ENCODE assay signal across 9 cellular contexts in genomic region chr4:120977435-120977997, GRCh38. TPM values are rescaled to one million over a fixed set of nuclear protein-coding genes. Genes with fewer than 3 reads are reported as not detected.
DNase-seq lines count a peak whose midpoint lies in the region; ATAC-seq and TF ChIP-seq lines count a peak whose summit lies in the region.
"Had no signal": no experiment of that assay in that cellular context is flagged by ENCODE, and none has a peak within 500 bp of the region (broad histone marks: within the 10 kb centered on the region; RNA-seq: fewer than 3 reads in every experiment).

No MANE protein-coding gene starts in this region.

- H3K4me3 Mint-ChIP-seq in natural killer cell treated with Interleukin-12 subunit alpha and Interleukin-12 subunit beta and Interleukin-15 and Interleukin-18, amount 100 ng/mL, for 72 hours = no peak overlapping the region
- H3K4me3 Mint-ChIP-seq: activated B cell treated with CpG ODN at 0.5 μM for 24 hours had no signal

- H3K9me2 ChIP-seq in DOHH2 (replicated peaks; ENCODE audit: control insufficient read depth, low read length) (no peaks in the 10 kb centered on the region), SK-N-SH (no peaks in the 10 kb centered on the region)

- peaks cover 7 to 8% of the 10 kb centered on the region in 2 donors for H3K27me3 Mint-ChIP-seq in natural killer cell treated with Interleukin-12 subunit alpha and Interleukin-12 subunit beta and Interleukin-15 and Interleukin-18, amount 100 ng/mL, for 72 hours
- H3K27me3 Mint-ChIP-seq: activated B cell treated with CpG ODN at 0.5 μM for 24 hours had no signal

- peak; percentile 65 for TF ChIP-seq RAD21 in SK-N-SH (IDR thresholded peaks at IDR 0.05; ENCODE audit: low read length)

- no peaks in the 10 kb centered on the region for H3K4me1 Mint-ChIP-seq in natural killer cell treated with Interleukin-12 subunit alpha and Interleukin-12 subunit beta and Interleukin-15 and Interleukin-18, amount 100 ng/mL, for 72 hours (ENCODE audit: low read depth in 2 of 2)
- H3K4me1 Mint-ChIP-seq: activated B cell treated with CpG ODN at 0.5 μM for 24 hours had no signal

- no peak for TF ChIP-seq EP300 in SK-N-SH (IDR thresholded peaks at IDR 0.05; ENCODE audit: borderline replicate concordance in 1 of 2, low read depth in 1 of 2, low read length in 1 of 2)

- TF ChIP-seq CTCF in DOHH2 (IDR thresholded peaks at IDR 0.05; ENCODE audit: low read depth, low read length, poor library complexity, severe bottlenecking) = peak; percentile 57
- TF ChIP-seq CTCF in SK-N-SH (IDR thresholded peaks at IDR 0.05) = peak; percentile 65
- TF ChIP-seq CTCF in foreskin keratinocyte (conservative IDR thresholded peaks at IDR 0.05) = peak; percentile 56
- TF ChIP-seq CTCF in tibial artery (IDR thresholded peaks at IDR 0.05) = peak; percentile 24 to 28

- no peaks in the 10 kb centered on the region for H3K79me2 ChIP-seq in DOHH2 (ENCODE audit: control insufficient read depth, low read length)
- H3K79me2 ChIP-seq in SK-N-SH (ENCODE audit: insufficient read depth) = no peaks in the 10 kb centered on the region

- H3K4me2 ChIP-seq in DOHH2 (ENCODE audit: low read length) (no peak overlapping the region), SK-N-SH (no peak overlapping the region)

- H3K36me3 Mint-ChIP-seq in natural killer cell treated with Interleukin-12 subunit alpha and Interleukin-12 subunit beta and Interleukin-15 and Interleukin-18, amount 100 ng/mL, for 72 hours = no peaks in the 10 kb centered on the region

- H3K27ac Mint-ChIP-seq in natural killer cell treated with Interleukin-12 subunit alpha and Interleukin-12 subunit beta and Interleukin-15 and Interleukin-18, amount 100 ng/mL, for 72 hours = no peak overlapping the region
- H3K27ac Mint-ChIP-seq: activated B cell treated with CpG ODN at 0.5 μM for 24 hours had no signal

- H4K20me1 ChIP-seq in DOHH2 (ENCODE audit: control insufficient read depth, insufficient read depth, low read depth, low read length) (no peaks in the 10 kb centered on the region), SK-N-SH (ENCODE audit: insufficient read depth) (no peaks in the 10 kb centered on the region)

- H3K27ac ChIP-seq in DOHH2 (ENCODE audit: low read depth, low read length) (no peak overlapping the region), SK-N-SH (ENCODE audit: low read depth in 2 of 2, low read length in 1 of 2) (no peak overlapping the region), foreskin keratinocyte (no peak overlapping the region), tibial artery (no peak overlapping the region), substantia nigra (ENCODE audit: low read depth, low read length, poor library complexity, severe bottlenecking) (no peak overlapping the region)

- no peaks in the 10 kb centered on the region for H3K9me3 Mint-ChIP-seq in natural killer cell treated with Interleukin-12 subunit alpha and Interleukin-12 subunit beta and Interleukin-15 and Interleukin-18, amount 100 ng/mL, for 72 hours
- H3K9me3 Mint-ChIP-seq: activated B cell treated with CpG ODN at 0.5 μM for 24 hours had no signal

- intact Hi-C loops in tibial artery (cut with DNase I; ENCODE audit: low total_unique reads) = no loop called here

- H3K4me1 ChIP-seq in DOHH2 (ENCODE audit: control insufficient read depth, low read length) (no peaks in the 10 kb centered on the region), SK-N-SH (ENCODE audit: control insufficient read depth in 1 of 2, insufficient read depth in 2 of 2, low read depth in 1 of 2, low read length in 1 of 2) (no peaks in the 10 kb centered on the region), foreskin keratinocyte (no peaks in the 10 kb centered on the region), tibial artery (no peaks in the 10 kb centered on the region)

- H3K36me3 ChIP-seq in DOHH2 (ENCODE audit: control insufficient read depth, low read length) (no peaks in the 10 kb centered on the region), SK-N-SH (replicated peaks in 1 of 2; ENCODE audit: control insufficient read depth in 1 of 2, insufficient read depth in 2 of 2, low read length in 1 of 2) (no peaks in the 10 kb centered on the region), tibial artery (no peaks in the 10 kb centered on the region)

- CTCF ChIA-PET in SK-N-SH (lab: Yijun Ruan, JAX) = interaction anchor here (0.7 to 1.4 kb wide), 14 partner anchors 9 to 822 kb away, joined by 3 to 10 read pairs (median 4); no protein-coding TSS in a partner anchor

- H3F3A ChIP-seq in DOHH2 (ENCODE audit: control insufficient read depth, insufficient read depth) (no peaks in the 10 kb centered on the region), SK-N-SH (replicated peaks; ENCODE audit: insufficient read depth) (no peaks in the 10 kb centered on the region)

- 50% methylated on average over 2 of the region's 2 CpGs for WGBS in SK-N-SH (ENCODE audit: low lambda C conversion rate)

- no peak overlapping the region for H3K9ac ChIP-seq in SK-N-SH

- H3K9me3 ChIP-seq in DOHH2 (ENCODE audit: control insufficient read depth, insufficient read depth, low read length) = no peaks in the 10 kb centered on the region
- no peaks in the 10 kb centered on the region for H3K9me3 ChIP-seq in SK-N-SH
- no peaks in the 10 kb centered on the region for H3K9me3 ChIP-seq in tibial artery

- peak; percentile 3 for DNase-seq in GM19238 (ENCODE audit: insufficient read length, low spot score)
- peak; percentile 15 for DNase-seq in SK-N-SH
- peak; percentile 23 to 51 for DNase-seq in foreskin keratinocyte
- no peak for DNase-seq in tibial artery
- no peak for DNase-seq in substantia nigra (lab: John Stamatoyannopoulos, UW)
- no peak for DNase-seq in natural killer cell treated with Interleukin-12 subunit alpha and Interleukin-12 subunit beta and Interleukin-15 and Interleukin-18, amount 100 ng/mL, for 72 hours (ENCODE audit: low spot score)
- DNase-seq: activated B cell treated with CpG ODN at 0.5 μM for 24 hours had no signal

- no peaks in the 10 kb centered on the region for H3K27me3 ChIP-seq in DOHH2 (ENCODE audit: control insufficient read depth, low read length)
- H3K27me3 ChIP-seq in SK-N-SH (ENCODE audit: insufficient read depth) = no peaks in the 10 kb centered on the region
- no peaks in the 10 kb centered on the region for H3K27me3 ChIP-seq in foreskin keratinocyte
- H3K27me3 ChIP-seq in tibial artery = no peaks in the 10 kb centered on the region

- POLR2A ChIA-PET in SK-N-SH (lab: Yijun Ruan, JAX) = no interaction called here

- H3K4me3 ChIP-seq in DOHH2 (ENCODE audit: low read length) (no peak overlapping the region), SK-N-SH (ENCODE audit: low read depth in 2 of 2, low read length in 1 of 2) (no peak overlapping the region), tibial artery (no peak overlapping the region)

- ATAC-seq in HG03342 (IDR thresholded peaks at IDR 0.05; ENCODE audit: unreplicated experiment) (peak; percentile 85), foreskin keratinocyte (peak; percentile 88)
- no peak for ATAC-seq in natural killer cell treated with Interleukin-12 subunit alpha and Interleukin-12 subunit beta and Interleukin-15 and Interleukin-18, amount 100 ng/mL, for 72 hours

- H2AFZ ChIP-seq in SK-N-SH (ENCODE audit: low read depth) = no peak overlapping the region

TF ChIP-seq in SK-N-SH, 30 proteins besides CTCF, POLR2A, EP300 and RAD21:
- TF ChIP-seq SMC3 (IDR thresholded peaks at IDR 0.05; ENCODE audit: low read depth, low read length) (peak; percentile 27; the same call in 1 of the 2 replicates), FOSL2 (IDR thresholded peaks at IDR 0.05; ENCODE audit: borderline replicate concordance, low read depth) (no peak)

RNA-seq across cellular contexts. Expression of gene PRDM5, which starts 55.0 kb away (rescaled TPM):
- polyA plus RNA-seq in SK-N-SH (2012; rRNA removed) (3.8 and 5.4 TPM in 2 replicates), foreskin keratinocyte (2.1 and 2.2 TPM in 2 replicates)
- 3.9 and 4.2 TPM in 2 replicates for polyA plus RNA-seq in SK-N-SH (2012; cell fraction: cytosol; rRNA removed)
- polyA plus RNA-seq in SK-N-SH (2012; cell fraction: nucleus; rRNA removed) = 6.0 and 11.5 TPM in 2 replicates
- 9.0 and 10.9 TPM in 2 replicates for total RNA-seq in foreskin keratinocyte
- total RNA-seq in natural killer cell treated with Interleukin-12 subunit alpha and Interleukin-12 subunit beta and Interleukin-15 and Interleukin-18, amount 100 ng/mL, for 72 hours = under 1 TPM in 1 of 2 donors, not detected in 1; 0.50 TPM
- total RNA-seq: activated B cell treated with CpG ODN at 0.5 μM for 24 hours had no signal

Comparison
In these comparisons a context has a peak if more than half of its experiments do, and no peak if none do; other contexts are left out.
1. DNase-seq: peak in GM19238 (single experiment), SK-N-SH (single experiment) and foreskin keratinocyte (2 of 2); none in tibial artery (0 of 2), substantia nigra (0 of 49) and natural killer cell treated with Interleukin-12 subunit alpha and Interleukin-12 subunit beta and Interleukin-15 and Interleukin-18, amount 100 ng/mL, for 72 hours (single experiment).
2. ATAC-seq: peak in HG03342 (single experiment) and foreskin keratinocyte (single experiment); none in natural killer cell treated with Interleukin-12 subunit alpha and Interleukin-12 subunit beta and Interleukin-15 and Interleukin-18, amount 100 ng/mL, for 72 hours (0 of 2).
3. Peak in every context shown above with its lines, with median percentiles within 50 percentile points of each other: CTCF ChIP-seq.